In genomic region chr1:225928186-225929175, GRCh38 we compare ENCODE assay signal across 11 cellular contexts. TPM values are rescaled to one million over a fixed set of nuclear protein-coding genes. Genes with fewer than 3 reads are reported as not detected.
DNase-seq lines count a peak whose midpoint lies in the region; ATAC-seq and TF ChIP-seq lines count a peak whose summit lies in the region.
"Had no signal": no experiment of that assay in that cellular context is flagged by ENCODE, and none has a peak within 500 bp of the region (broad histone marks: within the 10 kb centered on the region; RNA-seq: fewer than 3 reads in every experiment).

No MANE protein-coding gene starts in this region.

- H3K27ac Mint-ChIP-seq in CD8-positive, alpha-beta T cell: peak overlapping the region; percentile 89
- H3K27ac Mint-ChIP-seq in effector memory CD8-positive, alpha-beta T cell: no peak overlapping the region

- H3K4me1 ChIP-seq in CD8-positive, alpha-beta T cell (ENCODE audit: insufficient read depth, low read length): peaks cover 39% of the 10 kb centered on the region
- peaks cover 8% of the 10 kb centered on the region for H3K4me1 ChIP-seq in lower lobe of right lung
- H3K4me1 ChIP-seq: prostate gland had no signal

- no peaks in the 10 kb centered on the region for H3K27me3 Mint-ChIP-seq in CD8-positive, alpha-beta T cell (ENCODE audit: low read depth)
- no peaks in the 10 kb centered on the region for H3K27me3 Mint-ChIP-seq in effector memory CD8-positive, alpha-beta T cell

- intact Hi-C loops in CD8-positive, alpha-beta T cell (cut with DNase I, micrococcal nuclease): loop anchor here in 1 of 2 experiments (10.0 kb wide), 1 partner anchor 1006 kb away; no protein-coding TSS in a partner anchor
- intact Hi-C loops in lower lobe of right lung (cut with DNase I): no loop called here

- H3K27me3 ChIP-seq in CD8-positive, alpha-beta T cell (ENCODE audit: insufficient read depth, low read length): no peaks in the 10 kb centered on the region
- no peaks in the 10 kb centered on the region for H3K27me3 ChIP-seq in WERI-Rb-1 (ENCODE audit: insufficient read depth, low read depth, severe bottlenecking)
- H3K27me3 ChIP-seq in lower lobe of right lung (ENCODE audit: low read depth): no peaks in the 10 kb centered on the region
- H3K27me3 ChIP-seq: left lung had no signal

- CTCF ChIA-PET in CD8-positive, alpha-beta T cell (lab: Charles Lee): interaction anchor here (1.1 kb wide), 1 partner anchor 151 kb away, joined by 3 read pairs; the partner anchor contains the start of gene SRP9

- H3K36me3 ChIP-seq in CD8-positive, alpha-beta T cell (ENCODE audit: insufficient read depth, low read length): no peaks in the 10 kb centered on the region
- H3K36me3 ChIP-seq in WERI-Rb-1 (0 out of 2 replicates have a peak, but pooled peaks cover 2% of the 10 kb centered on the region), lower lobe of right lung (no peaks in the 10 kb centered on the region)
- H3K36me3 ChIP-seq: left lung, prostate gland had no signal

- no peak for ATAC-seq in CD8-positive, alpha-beta T cell
- ATAC-seq in lower lobe of right lung (no peak), GM21723 (IDR thresholded peaks at IDR 0.05; ENCODE audit: unreplicated experiment) (no peak)
- no peak for ATAC-seq in effector memory CD8-positive, alpha-beta T cell (replicated peaks)
- ATAC-seq: left lung had no signal

- H3K9me3 Mint-ChIP-seq in CD8-positive, alpha-beta T cell: no peaks in the 10 kb centered on the region
- no peaks in the 10 kb centered on the region for H3K9me3 Mint-ChIP-seq in effector memory CD8-positive, alpha-beta T cell

- DNase-seq in CD8-positive, alpha-beta T cell: peak in 3 of 7 experiments; percentile 38 to 57 (median 40)
- peak; percentile 22 to 94 (median 78) for DNase-seq in HUDEP-2 (lab: John Stamatoyannopoulos, UW; ENCODE audit: unreplicated experiment in 76 of 76)
- peak; percentile 19 for DNase-seq in WERI-Rb-1
- DNase-seq in lower lobe of right lung: peak; percentile 10
- no peak for DNase-seq in effector memory CD8-positive, alpha-beta T cell
- no peak for DNase-seq in AG08395 (ENCODE audit: low spot score)
- DNase-seq in NCI-H226: no peak
- DNase-seq: left lung, NCI-H345 had no signal

- H3K36me3 Mint-ChIP-seq in CD8-positive, alpha-beta T cell: peaks cover 5% of the 10 kb centered on the region
- peaks cover 12% of the 10 kb centered on the region for H3K36me3 Mint-ChIP-seq in effector memory CD8-positive, alpha-beta T cell (ENCODE audit: insufficient read depth)

- POLR2A ChIA-PET in CD8-positive, alpha-beta T cell (lab: Charles Lee): interaction anchor here (1.0 to 1.2 kb wide), 2 partner anchors 80 to 460 kb away, joined by 3 read pairs; no protein-coding TSS in a partner anchor

- H3K4me3 ChIP-seq in CD8-positive, alpha-beta T cell (ENCODE audit: low read depth, low read length): no peak overlapping the region
- no peak overlapping the region for H3K4me3 ChIP-seq in WERI-Rb-1 (ENCODE audit: low read depth, low read length)
- no peak overlapping the region for H3K4me3 ChIP-seq in lower lobe of right lung
- H3K4me3 ChIP-seq: left lung, prostate gland had no signal

- peaks cover 34% of the 10 kb centered on the region for H3K4me1 Mint-ChIP-seq in CD8-positive, alpha-beta T cell (ENCODE audit: low read depth)
- H3K4me1 Mint-ChIP-seq in effector memory CD8-positive, alpha-beta T cell (ENCODE audit: low read depth in 2 of 2): peaks cover 0 to 5% of the 10 kb centered on the region in 2 donors

- TF ChIP-seq CTCF in CD8-positive, alpha-beta T cell (IDR thresholded peaks at IDR 0.05): no peak
- no peak for TF ChIP-seq CTCF in WERI-Rb-1 (IDR thresholded peaks at IDR 0.05; ENCODE audit: low read depth, low read length)
- no peak for TF ChIP-seq CTCF in lower lobe of right lung (IDR thresholded peaks at IDR 0.05)

- peak overlapping the region; percentile 26 for H3K27ac ChIP-seq in CD8-positive, alpha-beta T cell (ENCODE audit: low read depth, low read length)
- H3K27ac ChIP-seq in WERI-Rb-1 (peak overlapping the region; percentile 68), lower lobe of right lung (peak overlapping the region; percentile 19)
- H3K27ac ChIP-seq: left lung, prostate gland had no signal

- H3K4me3 Mint-ChIP-seq in CD8-positive, alpha-beta T cell: no peak overlapping the region
- H3K4me3 Mint-ChIP-seq in effector memory CD8-positive, alpha-beta T cell: no peak overlapping the region

- no peaks in the 10 kb centered on the region for H3K9me3 ChIP-seq in CD8-positive, alpha-beta T cell (ENCODE audit: low read length)
- H3K9me3 ChIP-seq in WERI-Rb-1 (ENCODE audit: severe bottlenecking) (no peaks in the 10 kb centered on the region), lower lobe of right lung (no peaks in the 10 kb centered on the region)
- H3K9me3 ChIP-seq: left lung, prostate gland had no signal

RNA-seq across cellular contexts. Expression of gene PYCR2, which starts 4.4 kb away (rescaled TPM):
- 10 to 100 TPM; 27.3 to 30.6 TPM for total RNA-seq in CD8-positive, alpha-beta T cell
- 73.2 TPM for total RNA-seq in lower lobe of right lung

RNA-seq across cellular contexts. Expression of gene LEFTY2, which starts 12.5 kb away (rescaled TPM):
- not detected for total RNA-seq in CD8-positive, alpha-beta T cell
- total RNA-seq in lower lobe of right lung: 1.2 TPM

RNA-seq across cellular contexts. Expression of gene LEFTY1, which starts 39.5 kb away (rescaled TPM):
- total RNA-seq in CD8-positive, alpha-beta T cell: not detected
- total RNA-seq in lower lobe of right lung: not detected

RNA-seq across cellular contexts. Expression of gene TMEM63A, which starts 46.3 kb away (rescaled TPM):
- total RNA-seq in CD8-positive, alpha-beta T cell: 100 to 1,000 TPM; 132 to 144 TPM
- 141 TPM for total RNA-seq in lower lobe of right lung

Comparison
In these comparisons a context has a peak if more than half of its experiments do, and no peak if none do; other contexts are left out.
1. DNase-seq: peak in HUDEP-2 (76 of 76), WERI-Rb-1 (single experiment) and lower lobe of right lung (single experiment); none in effector memory CD8-positive, alpha-beta T cell (0 of 3), AG08395 (single experiment) and NCI-H226 (single experiment).
2. Peak in every context shown above with its lines, with median percentiles within 50 percentile points of each other: H3K27ac ChIP-seq.